Comparison of ENCODE assay signal across 9 cellular contexts in genomic region chr17:47276868-47277267, GRCh38. TPM values are rescaled to one million over a fixed set of nuclear protein-coding genes. Genes with fewer than 3 reads are reported as not detected.
DNase-seq lines count a peak whose midpoint lies in the region; ATAC-seq and TF ChIP-seq lines count a peak whose summit lies in the region.
"Had no signal": no experiment of that assay in that cellular context is flagged by ENCODE, and none has a peak within 500 bp of the region (broad histone marks: within the 10 kb centered on the region; RNA-seq: fewer than 3 reads in every experiment).

No MANE protein-coding gene starts in this region.

- no peaks in the 10 kb centered on the region for H3K79me2 ChIP-seq in smooth muscle cell (ENCODE audit: low read depth)

- peaks cover 19% of the 10 kb centered on the region for H3F3A ChIP-seq in smooth muscle cell (ENCODE audit: low read depth)

- H4K20me1 ChIP-seq in smooth muscle cell (ENCODE audit: low read depth) = no peaks in the 10 kb centered on the region

- DNase-seq in HAP-1 (ENCODE audit: low spot score in 2 of 2) (peak; percentile 79 to 81), SK-N-MC (ENCODE audit: low read depth, low spot score) (no peak), right atrium auricular region (ENCODE audit: low spot score) (peak; percentile 87), smooth muscle cell (lab: John Stamatoyannopoulos, UW; ENCODE audit: unreplicated experiment) (no peak)
- DNase-seq in stimulated activated naive CD8-positive, alpha-beta T cell treated with anti-CD3 and anti-CD28 coated beads, Interleukin-15, amount 100 ng/mL, for 72 hours = no peak
- DNase-seq in activated CD4-positive, alpha-beta T cell treated with anti-CD3 and anti-CD28 coated beads, Interleukin-2, amount 50 U/mL, for 4 hours = no peak
- DNase-seq: activated T-cell treated with anti-CD3 and anti-CD28 coated beads, Interleukin-2, amount 50 U/mL, for 1 hour had no signal

- 0 out of 2 replicates have a peak overlapping the region, but pooled peaks have one; percentile 4 for H3K27ac ChIP-seq in SK-N-MC
- peak overlapping the region; percentile 85 to 92 for H3K27ac ChIP-seq in right atrium auricular region
- H3K27ac ChIP-seq in smooth muscle cell (ENCODE audit: low read depth) = peak overlapping the region; percentile 93

- peaks cover 19% of the 10 kb centered on the region for H3K4me1 ChIP-seq in HAP-1
- H3K4me1 ChIP-seq in right atrium auricular region = peaks cover 0 to 70% of the 10 kb centered on the region in 2 donors
- peaks cover 32% of the 10 kb centered on the region for H3K4me1 ChIP-seq in smooth muscle cell (ENCODE audit: low read depth)

- in situ Hi-C loops in HAP-1 (cut with MboI; ENCODE audit: low sequenced_read_pairs) = no loop called here

- no peaks in the 10 kb centered on the region for H3K27me3 ChIP-seq in HAP-1 (ENCODE audit: low read depth)
- H3K27me3 ChIP-seq in right atrium auricular region = no peaks in the 10 kb centered on the region
- H3K27me3 ChIP-seq in smooth muscle cell (ENCODE audit: low read depth) = no peaks in the 10 kb centered on the region

- peaks cover 10% of the 10 kb centered on the region for H3K27me3 Mint-ChIP-seq in stimulated activated naive CD8-positive, alpha-beta T cell treated with anti-CD3 and anti-CD28 coated beads, Interleukin-15, amount 100 ng/mL, for 72 hours

- no peak overlapping the region for H3K27ac Mint-ChIP-seq in stimulated activated naive CD8-positive, alpha-beta T cell treated with anti-CD3 and anti-CD28 coated beads, Interleukin-15, amount 100 ng/mL, for 72 hours

- 49% methylated on average over 10 of the region's 10 CpGs for WGBS in smooth muscle cell (ENCODE audit: low lambda C conversion rate)

- no peak overlapping the region for H3K4me3 Mint-ChIP-seq in stimulated activated naive CD8-positive, alpha-beta T cell treated with anti-CD3 and anti-CD28 coated beads, Interleukin-15, amount 100 ng/mL, for 72 hours

- H3K9ac ChIP-seq in SK-N-MC (ENCODE audit: insufficient read length) (no peak overlapping the region), smooth muscle cell (ENCODE audit: low read depth) (no peak overlapping the region)

- ATAC-seq in GM19463 (IDR thresholded peaks at IDR 0.05; ENCODE audit: unreplicated experiment) (no peak), GM21381 (IDR thresholded peaks at IDR 0.05; ENCODE audit: unreplicated experiment) (no peak)
- ATAC-seq in stimulated activated naive CD8-positive, alpha-beta T cell treated with anti-CD3 and anti-CD28 coated beads, Interleukin-15, amount 100 ng/mL, for 72 hours = no peak

- peaks cover 6% of the 10 kb centered on the region for H3K4me1 Mint-ChIP-seq in stimulated activated naive CD8-positive, alpha-beta T cell treated with anti-CD3 and anti-CD28 coated beads, Interleukin-15, amount 100 ng/mL, for 72 hours

- no peak overlapping the region for H3K4me2 ChIP-seq in smooth muscle cell

- no peaks in the 10 kb centered on the region for H3K9me3 Mint-ChIP-seq in stimulated activated naive CD8-positive, alpha-beta T cell treated with anti-CD3 and anti-CD28 coated beads, Interleukin-15, amount 100 ng/mL, for 72 hours

- H3K36me3 ChIP-seq in HAP-1 (replicated peaks) (no peaks in the 10 kb centered on the region), SK-N-MC (ENCODE audit: insufficient read depth, low read length) (no peaks in the 10 kb centered on the region), right atrium auricular region (no peaks in the 10 kb centered on the region), smooth muscle cell (ENCODE audit: low read depth) (no peaks in the 10 kb centered on the region)

- H2AFZ ChIP-seq in smooth muscle cell (ENCODE audit: low read depth) = no peak overlapping the region

- TF ChIP-seq CTCF in right atrium auricular region (IDR thresholded peaks at IDR 0.05) (no peak), smooth muscle cell (IDR thresholded peaks at IDR 0.05; ENCODE audit: borderline replicate concordance, insufficient read depth, poor library complexity, severe bottlenecking) (no peak)

- no peaks in the 10 kb centered on the region for H3K9me3 ChIP-seq in HAP-1
- H3K9me3 ChIP-seq in SK-N-MC (ENCODE audit: low read depth, low read length) = no peaks in the 10 kb centered on the region
- no peaks in the 10 kb centered on the region for H3K9me3 ChIP-seq in right atrium auricular region
- H3K9me3 ChIP-seq in smooth muscle cell (replicated peaks; ENCODE audit: low read depth) = no peaks in the 10 kb centered on the region

- H3K4me3 ChIP-seq in HAP-1 (no peak overlapping the region), SK-N-MC (no peak overlapping the region), right atrium auricular region (no peak overlapping the region), smooth muscle cell (no peak overlapping the region)

RNA-seq across cellular contexts. Expression of gene ITGB3, which starts 23.2 kb away (rescaled TPM):
- total RNA-seq in right atrium auricular region = 10 to 100 TPM in 1 of 2 donors, 1 to 10 TPM in 1; 3.0 to 13.6 TPM
- 5.1 and 7.9 TPM in 2 replicates for total RNA-seq in smooth muscle cell
- 3.9 and 5.2 TPM in 2 replicates for polyA plus RNA-seq in smooth muscle cell

RNA-seq across cellular contexts. Expression of gene EFCAB13, which starts 46.9 kb away (rescaled TPM):
- total RNA-seq in right atrium auricular region = 10 to 100 TPM in 1 of 2 donors, 1 to 10 TPM in 1; 2.8 to 10.1 TPM
- total RNA-seq in smooth muscle cell = 2.0 and 4.6 TPM in 2 replicates
- polyA plus RNA-seq in smooth muscle cell = 1.2 and 3.3 TPM in 2 replicates

Comparison
In these comparisons a context has a peak if more than half of its experiments do, and no peak if none do; other contexts are left out.
1. DNase-seq: peak in HAP-1 (2 of 2) and right atrium auricular region (single experiment); none in SK-N-MC (single experiment), smooth muscle cell (single experiment), stimulated activated naive CD8-positive, alpha-beta T cell treated with anti-CD3 and anti-CD28 coated beads, Interleukin-15, amount 100 ng/mL, for 72 hours (0 of 2) and activated CD4-positive, alpha-beta T cell treated with anti-CD3 and anti-CD28 coated beads, Interleukin-2, amount 50 U/mL, for 4 hours (0 of 2).
2. H3K27ac ChIP-seq: peak in every context shown above with its lines; median percentile 93 in smooth muscle cell; 88 in right atrium auricular region; 4 in SK-N-MC.